8 cellular contexts compared by ENCODE assay signal in the genomic region with DNA sequence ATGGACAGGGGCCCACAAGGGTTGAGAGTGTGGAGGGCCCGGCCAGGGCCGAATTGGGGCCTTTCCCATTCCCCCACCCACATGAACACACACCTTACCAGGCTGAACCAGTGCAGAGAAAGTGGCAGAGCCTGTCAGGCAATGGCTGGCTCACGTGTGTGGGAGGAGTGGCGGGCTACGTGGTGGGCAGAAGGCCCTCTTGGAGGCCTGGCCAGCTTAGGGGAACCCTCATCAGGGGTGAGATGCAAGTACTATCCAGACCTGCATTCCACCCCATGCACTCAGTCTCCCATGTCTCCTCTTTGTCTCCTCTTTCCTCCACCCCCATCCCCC. TPM values are rescaled to one million over a fixed set of nuclear protein-coding genes. Genes with fewer than 3 reads are reported as not detected.
DNase-seq lines count a peak whose midpoint lies in the region; ATAC-seq and TF ChIP-seq lines count a peak whose summit lies in the region.

No MANE protein-coding gene starts in this region.

- no peaks in the 10 kb centered on the region for H3K36me3 ChIP-seq in stomach

- ATAC-seq in HG03045 (IDR thresholded peaks at IDR 0.05; ENCODE audit: unreplicated experiment) (peak; percentile 24), HG03139 (IDR thresholded peaks at IDR 0.05; ENCODE audit: unreplicated experiment) (no peak), GM21528 (IDR thresholded peaks at IDR 0.05; ENCODE audit: low FRiP score, unreplicated experiment) (no peak)

- H3K27me3 ChIP-seq in stomach = no peaks in the 10 kb centered on the region

- TF ChIP-seq CTCF in stomach (IDR thresholded peaks at IDR 0.05) = no peak

- H3K4me1 ChIP-seq in stomach = peaks cover 0 to 16% (median 6%) of the 10 kb centered on the region in 4 donors

- H3K27ac ChIP-seq in stomach = peak overlapping the region; percentile 81 to 87 (median 84)

- intact Hi-C loops in stomach (cut with DNase I; ENCODE audit: low total_unique reads) = no loop called here

- TF ChIP-seq EP300 in stomach (IDR thresholded peaks at IDR 0.05) = no peak

- no peak for TF ChIP-seq POLR2A in stomach (IDR thresholded peaks at IDR 0.05)

- peaks cover 0 to 15% (median 6%) of the 10 kb centered on the region in 4 donors for H3K9me3 ChIP-seq in stomach

- H3K4me3 ChIP-seq in stomach = peak overlapping the region; percentile 55 to 75 (median 68)

- WGBS in stomach, 5 donors = 8 to 24% (median 15%) methylated on average over 3 to 5 of the region's 5 CpGs; no CpG with 5 or more reads in 1 of the 5 donors

- peak; percentile 38 for DNase-seq in EH (ENCODE audit: low read depth)
- DNase-seq in astrocyte of the hippocampus (ENCODE audit: low read depth, low spot score) = peak; percentile 11
- peak; percentile 5 for DNase-seq in iris pigment epithelial cell (ENCODE audit: low read depth)
- DNase-seq in stomach = peak; percentile 29
- DNase-seq in NOMO-1 (lab: John Stamatoyannopoulos, UW; ENCODE audit: unreplicated experiment in 2 of 2) = no peak

RNA-seq across cellular contexts. Expression of gene TCEAL4, which starts 1.0 kb away (rescaled TPM):
- 100 to 1,000 TPM in 2 of 5 donors, 10 to 100 TPM in 2, 1 to 10 TPM in 1; 5.8 to 247 (median 59.8) TPM for total RNA-seq in stomach
- 100 to 1,000 TPM; 174 to 247 (median 186) TPM for polyA plus RNA-seq in stomach

RNA-seq across cellular contexts. Expression of gene TCEAL3, which starts 21.5 kb away (rescaled TPM):
- total RNA-seq in stomach = 10 to 100 TPM; 16.3 to 33.6 (median 22.8) TPM
- polyA plus RNA-seq in stomach = 10 to 100 TPM; 42.2 to 57.3 (median 56.3) TPM

RNA-seq across cellular contexts. Expression of gene TCEAL1, which starts 42.5 kb away (rescaled TPM):
- 100 to 1,000 TPM in 1 of 5 donors, 10 to 100 TPM in 3, 1 to 10 TPM in 1; 2.9 to 183 (median 43.9) TPM for total RNA-seq in stomach
- polyA plus RNA-seq in stomach = 10 to 100 TPM; 40.5 to 44.6 (median 43.1) TPM

Comparison
In these comparisons a context has a peak if more than half of its experiments do, and no peak if none do; other contexts are left out.
1. DNase-seq: peak in EH (single experiment), astrocyte of the hippocampus (single experiment), iris pigment epithelial cell (single experiment) and stomach (single experiment); none in NOMO-1 (0 of 2).